Comparison of ENCODE assay signal across 10 cellular contexts in genomic region chr5:65061974-65062353, GRCh38.
A peak's percentile ranks its signal among the peaks of the same experiment; 100 is the strongest.
DNase-seq lines count a peak whose midpoint lies in the region; ATAC-seq and TF ChIP-seq lines count a peak whose summit lies in the region.
"Had no signal": no experiment of that assay in that cellular context is flagged by ENCODE, and none has a peak within 500 bp of the region (broad histone marks: within the 10 kb centered on the region; RNA-seq: fewer than 3 reads in every experiment).

No MANE protein-coding gene starts in this region.

- H2AFZ ChIP-seq in PC-9, result no peak overlapping the region

- no peaks in the 10 kb centered on the region for H3K36me3 ChIP-seq in PC-9 (ENCODE audit: low read depth)
- H3K36me3 ChIP-seq: brain microvascular endothelial cell had no signal

- H3K4me3 ChIP-seq in GM08714 (ENCODE audit: low read length), result peak overlapping the region; percentile 4; the same call in 1 of the 2 replicates
- H3K4me3 ChIP-seq in PC-9, result no peak overlapping the region

- H3F3A ChIP-seq in PC-9 (ENCODE audit: insufficient read depth, low read depth), result no peaks in the 10 kb centered on the region

- no peak overlapping the region for H3K27ac ChIP-seq in PC-9
- H3K27ac ChIP-seq: brain microvascular endothelial cell had no signal

- H3K79me2 ChIP-seq in PC-9 (ENCODE audit: low read depth), result no peaks in the 10 kb centered on the region

- H3K9me2 ChIP-seq in PC-9 (ENCODE audit: insufficient read depth), result no peaks in the 10 kb centered on the region

- intact Hi-C loops in PC-9 (cut with micrococcal nuclease; ENCODE audit: unreplicated experiment), result no loop called here

- H3K4me1 ChIP-seq in PC-9 (replicated peaks; ENCODE audit: insufficient read depth), result peaks cover 10% of the 10 kb centered on the region; the same call in 1 of the 2 replicates

- no TSS peak for BruUV-seq in PC-9 (replicated peaks; lab: Mats Ljungman, UMichigan)

- no peaks in the 10 kb centered on the region for H4K20me1 ChIP-seq in PC-9 (ENCODE audit: insufficient read depth)

- no peaks in the 10 kb centered on the region for H3K9me3 ChIP-seq in PC-9 (ENCODE audit: insufficient read depth, low read depth)

- no peak for TF ChIP-seq CTCF in PC-9 (conservative IDR thresholded peaks at IDR 0.05)

- H3K27me3 ChIP-seq in PC-9 (ENCODE audit: insufficient read depth, low read depth), result no peaks in the 10 kb centered on the region
- H3K27me3 ChIP-seq: brain microvascular endothelial cell had no signal

- DNase-seq in HEK293T (ENCODE audit: extremely low spot score) (no peak), NCI-H2171 treated with DMSO at 0.1 percent for 48 hours (lab: John Stamatoyannopoulos, UW) (no peak), PC-9 (no peak)
- no peak for DNase-seq in activated CD8-positive, alpha-beta memory T cell treated with anti-CD3 and anti-CD28 coated beads, Interleukin-2, amount 50 U/mL, for 48 hours
- DNase-seq: activated T-cell treated with anti-CD3 and anti-CD28 coated beads, Interleukin-2, amount 50 U/mL, for 72 hours had no signal

- H3K4me2 ChIP-seq in PC-9, result no peak overlapping the region

- POLR2A ChIA-PET in HEK293T (lab: Yijun Ruan, JAX) (no interaction called here), PC-9 (lab: Charles Lee; ENCODE audit: unreplicated experiment) (no interaction called here)

- peak; percentile 28 for ATAC-seq in GM19452 (IDR thresholded peaks at IDR 0.05; ENCODE audit: unreplicated experiment)
- peak; percentile 29 for ATAC-seq in HG02840 (IDR thresholded peaks at IDR 0.05; ENCODE audit: low FRiP score, unreplicated experiment)
- ATAC-seq in HG03565 (IDR thresholded peaks at IDR 0.05; ENCODE audit: unreplicated experiment), result peak; percentile 28
- ATAC-seq: activated T-cell treated with anti-CD3 and anti-CD28 coated beads, Interleukin-2, amount 50 U/mL, for 72 hours had no signal

- CTCF ChIA-PET in HEK293T (lab: Yijun Ruan, JAX) (no interaction called here), PC-9 (lab: Charles Lee) (no interaction called here)

TF ChIP-seq in HEK293T, 16 proteins besides CTCF, POLR2A, EP300 and RAD21:
- TF ChIP-seq TARDBP (IDR thresholded peaks at IDR 0.05), result no peak
- no peak for TF ChIP-seq ZNF384 (IDR thresholded peaks at IDR 0.05)
- TF ChIP-seq FOXA1 (IDR thresholded peaks at IDR 0.05), result no peak
- no peak for TF ChIP-seq NFRKB (IDR thresholded peaks at IDR 0.05)
- no peak for TF ChIP-seq CTBP1 (IDR thresholded peaks at IDR 0.05; ENCODE audit: borderline replicate concordance)
- no peak for TF ChIP-seq LEF1 (IDR thresholded peaks at IDR 0.05; ENCODE audit: borderline replicate concordance)
- no peak for TF ChIP-seq PKNOX1 (IDR thresholded peaks at IDR 0.05)
